10 cellular contexts compared by ENCODE assay signal in genomic region chr1:207546677-207547357, GRCh38. TPM values are rescaled to one million over a fixed set of nuclear protein-coding genes. Genes with fewer than 3 reads are reported as not detected.
A peak's percentile ranks its signal among the peaks of the same experiment; 100 is the strongest.
DNase-seq lines count a peak whose midpoint lies in the region; ATAC-seq, FAIRE-seq and TF ChIP-seq lines count a peak whose summit lies in the region.
"Not testable (repeated sequence)": the region's sequence is repeated elsewhere in the genome, so short reads cannot be mapped to it uniquely, and the experiment has no call there.
"Had no signal": no experiment of that assay in that cellular context is flagged by ENCODE, and none has a peak within 500 bp of the region (broad histone marks: within the 10 kb centered on the region; RNA-seq: fewer than 3 reads in every experiment).

No MANE protein-coding gene starts in this region.

- not testable (repeated sequence) for H3K79me1 ChIP-seq in IMR-90 (ENCODE audit: low read depth in 1 of 2, low read length in 2 of 2)

- H3K27ac ChIP-seq in IMR-90 (ENCODE audit: insufficient read depth, low read length); RWPE2 (ENCODE audit: poor library complexity, severe bottlenecking); K562 (ENCODE audit: extremely low read depth, low read depth, low read length); naive thymus-derived CD4-positive, alpha-beta T cell (ENCODE audit: low read depth, low read length); upper lobe of right lung: not testable (repeated sequence)

- H2BK120ac ChIP-seq in IMR-90 (ENCODE audit: low read depth, low read length): not testable (repeated sequence)

- not testable (repeated sequence) for H4K20me1 ChIP-seq in IMR-90 (ENCODE audit: insufficient read depth, low read length); K562 (replicated peaks; ENCODE audit: control insufficient read depth, insufficient read depth, low read length)

- not testable (repeated sequence) for H3K23ac ChIP-seq in IMR-90 (ENCODE audit: low read depth, low read length)

- not testable (repeated sequence) for H3K27me3 ChIP-seq in IMR-90 (ENCODE audit: control insufficient read depth, insufficient read depth, low read length); RWPE2 (ENCODE audit: insufficient read depth, poor library complexity, severe bottlenecking); K562 (ENCODE audit: control insufficient read depth in 2 of 2, insufficient read depth in 2 of 2, low read length in 2 of 2); naive thymus-derived CD4-positive, alpha-beta T cell (ENCODE audit: control insufficient read depth in 2 of 2, insufficient read depth in 2 of 2, low read length in 2 of 2); upper lobe of right lung

- H3K4me3 ChIP-seq in IMR-90 (ENCODE audit: insufficient read depth, low read depth, low read length); RWPE2 (ENCODE audit: severe bottlenecking); K562; naive thymus-derived CD4-positive, alpha-beta T cell (ENCODE audit: low read length); upper lobe of right lung: not testable (repeated sequence)

- ATAC-seq in GM21576 (IDR thresholded peaks at IDR 0.05; ENCODE audit: unreplicated experiment) (peak; percentile 52), IMR-90 (ENCODE audit: low read depth) (peak; percentile 69; the same call in 1 of the 2 replicates), RWPE2 (ENCODE audit: low read depth) (peak; percentile 54; the same call in 2 of the 3 replicates), activated B cell treated with CpG ODN at 0.5 μM for 24 hours (ENCODE audit: low read depth) (peak; percentile 47), K562 (peak; percentile 90), left lobe of liver (peak; percentile 83), upper lobe of right lung (peak; percentile 72)
- ATAC-seq in naive thymus-derived CD4-positive, alpha-beta T cell: peak; percentile 49

- dilution Hi-C loops in IMR-90 (cut with HindIII; ENCODE audit: low sequenced_read_pairs, unreplicated experiment): not testable (repeated sequence)

- not testable (repeated sequence) for H3K9ac ChIP-seq in IMR-90 (ENCODE audit: low read depth, low read length); K562 (ENCODE audit: insufficient read depth in 1 of 2, low read depth in 2 of 2, low read length in 2 of 2)

- H3K4ac ChIP-seq in IMR-90 (ENCODE audit: low read depth, low read length): not testable (repeated sequence)

- not testable (repeated sequence) for H3K27me3 Mint-ChIP-seq in activated B cell treated with CpG ODN at 0.5 μM for 24 hours; naive thymus-derived CD4-positive, alpha-beta T cell

- not testable (repeated sequence) for TF ChIP-seq CTCF in IMR-90 (conservative IDR thresholded peaks at IDR 0.05; ENCODE audit: low read depth, low read length); RWPE2 (IDR thresholded peaks at IDR 0.05; ENCODE audit: poor library complexity, severe bottlenecking); activated B cell treated with CpG ODN at 0.5 μM for 24 hours (IDR thresholded peaks at IDR 0.05); K562 (IDR thresholded peaks at IDR 0.05 in 2 of 3, conservative IDR thresholded peaks at IDR 0.05 in 1 of 3; ENCODE audit: insufficient read depth in 2 of 3, low read depth in 1 of 3, low read length in 3 of 3); upper lobe of right lung (IDR thresholded peaks at IDR 0.05)

- H3K56ac ChIP-seq in IMR-90 (ENCODE audit: extremely low read depth, insufficient read depth, low read length): not testable (repeated sequence)

- H3K4me1 ChIP-seq in IMR-90 (ENCODE audit: control insufficient read depth, insufficient read depth, low read length); RWPE2 (ENCODE audit: insufficient read depth, poor library complexity, severe bottlenecking); K562 (replicated peaks in 1 of 2; ENCODE audit: control insufficient read depth in 2 of 2, insufficient read depth in 2 of 2, low read length in 2 of 2); naive thymus-derived CD4-positive, alpha-beta T cell (ENCODE audit: control insufficient read depth in 2 of 2, insufficient read depth in 2 of 2, low read length in 2 of 2); upper lobe of right lung: not testable (repeated sequence)

- H3K4me1 Mint-ChIP-seq in activated B cell treated with CpG ODN at 0.5 μM for 24 hours; naive thymus-derived CD4-positive, alpha-beta T cell: not testable (repeated sequence)

- CTCF ChIA-PET in IMR-90 (lab: Yijun Ruan, JAX); activated B cell treated with CpG ODN at 0.5 μM for 24 hours (lab: Charles Lee); K562 (lab: Yijun Ruan, JAX; ENCODE audit: low intra/inter-chr PET ratio); naive thymus-derived CD4-positive, alpha-beta T cell (lab: Charles Lee): not testable (repeated sequence)

- H3K79me2 ChIP-seq in K562 (ENCODE audit: control insufficient read depth, insufficient read depth, low read length): not testable (repeated sequence)

- H3K36me3 ChIP-seq in IMR-90 (ENCODE audit: control insufficient read depth, insufficient read depth, low read length); RWPE2 (ENCODE audit: low read depth); K562 (ENCODE audit: control insufficient read depth, insufficient read depth, low read length); naive thymus-derived CD4-positive, alpha-beta T cell (ENCODE audit: control insufficient read depth in 2 of 3, insufficient read depth in 3 of 3, low read length in 3 of 3); upper lobe of right lung: not testable (repeated sequence)

- TF ChIP-seq RAD21 in IMR-90 (IDR thresholded peaks at IDR 0.05; ENCODE audit: low read length); K562 (CRISPR knock-in tag; conservative IDR thresholded peaks at IDR 0.05 in 1 of 2, IDR thresholded peaks at IDR 0.05 in 1 of 2): not testable (repeated sequence)

- not testable (repeated sequence) for H3K4me3 Mint-ChIP-seq in activated B cell treated with CpG ODN at 0.5 μM for 24 hours; naive thymus-derived CD4-positive, alpha-beta T cell

- not testable (repeated sequence) for H3K36me3 Mint-ChIP-seq in activated B cell treated with CpG ODN at 0.5 μM for 24 hours (ENCODE audit: low read depth); naive thymus-derived CD4-positive, alpha-beta T cell

- not testable (repeated sequence) for TF ChIP-seq EP300 in K562 (IDR thresholded peaks at IDR 0.05; ENCODE audit: low read length)

- intact Hi-C loops in IMR-90 (cut with micrococcal nuclease); activated B cell treated with CpG ODN at 0.5 μM for 24 hours (cut with micrococcal nuclease); K562 (cut with micrococcal nuclease); naive thymus-derived CD4-positive, alpha-beta T cell (cut with micrococcal nuclease); upper lobe of right lung (cut with DNase I): not testable (repeated sequence)

- not testable (repeated sequence) for H2AK9ac ChIP-seq in IMR-90 (replicated peaks; ENCODE audit: low read depth, low read length, poor library complexity)

- H3K27ac Mint-ChIP-seq in activated B cell treated with CpG ODN at 0.5 μM for 24 hours; naive thymus-derived CD4-positive, alpha-beta T cell: not testable (repeated sequence)

- in situ Hi-C loops in IMR-90 (cut with MboI; ENCODE audit: low sequenced_read_pairs); K562 (cut with MboI): not testable (repeated sequence)

- H3K9me3 ChIP-seq in IMR-90 (ENCODE audit: control insufficient read depth, insufficient read depth, low read length); RWPE2 (ENCODE audit: severe bottlenecking); K562 (replicated peaks; ENCODE audit: control insufficient read depth, insufficient read depth, low read depth, low read length); naive thymus-derived CD4-positive, alpha-beta T cell (ENCODE audit: control insufficient read depth in 2 of 3, low read length in 3 of 3); upper lobe of right lung: not testable (repeated sequence)

- TF ChIP-seq POLR2A in IMR-90 (IDR thresholded peaks at IDR 0.05; ENCODE audit: low read depth, low read length); K562 (conservative IDR thresholded peaks at IDR 0.05): not testable (repeated sequence)

- not testable (repeated sequence) for H4K8ac ChIP-seq in IMR-90 (ENCODE audit: low read depth in 2 of 2, low read length in 2 of 2)

- not testable (repeated sequence) for H4K5ac ChIP-seq in IMR-90 (ENCODE audit: low read depth, low read length)

- DNase-seq in IMR-90; RWPE2 (ENCODE audit: low spot score); activated B cell treated with CpG ODN at 0.5 μM for 24 hours; K562 (ENCODE audit: extremely low read depth in 1 of 4, low spot score in 3 of 4); left lobe of liver (ENCODE audit: low spot score); naive thymus-derived CD4-positive, alpha-beta T cell; upper lobe of right lung: not testable (repeated sequence)

- not testable (repeated sequence) for BruUV-seq in IMR-90 (replicated peaks; lab: Mats Ljungman, UMichigan); K562 (replicated peaks; lab: Mats Ljungman, UMichigan)

- not testable (repeated sequence) for H3K18ac ChIP-seq in IMR-90 (ENCODE audit: low read depth, low read length)

- not testable (repeated sequence) for H2AK5ac ChIP-seq in IMR-90 (ENCODE audit: low read depth, low read length)

- not testable (repeated sequence) for H3K9me3 Mint-ChIP-seq in activated B cell treated with CpG ODN at 0.5 μM for 24 hours; naive thymus-derived CD4-positive, alpha-beta T cell

- not testable (repeated sequence) for H4K91ac ChIP-seq in IMR-90 (ENCODE audit: insufficient read depth, low read depth, low read length)

- H2AFZ ChIP-seq in IMR-90 (replicated peaks; ENCODE audit: low read length, poor library complexity); K562 (ENCODE audit: low read depth, low read length): not testable (repeated sequence)

- not testable (repeated sequence) for H3K14ac ChIP-seq in IMR-90 (replicated peaks; ENCODE audit: low read depth, low read length)

- H2BK5ac ChIP-seq in IMR-90 (ENCODE audit: low read depth, low read length, poor library complexity, severe bottlenecking): not testable (repeated sequence)

- not testable (repeated sequence) for H2BK15ac ChIP-seq in IMR-90 (ENCODE audit: low read depth, low read length)

- not testable (repeated sequence) for H2BK20ac ChIP-seq in IMR-90 (ENCODE audit: low read depth, low read length)

- not testable (repeated sequence) for H3K9me1 ChIP-seq in IMR-90 (ENCODE audit: insufficient read depth, low read length); K562 (ENCODE audit: control insufficient read depth, insufficient read depth, low read length)

- not testable (repeated sequence) for H3K4me2 ChIP-seq in IMR-90 (ENCODE audit: low read depth, low read length); K562 (ENCODE audit: insufficient read depth, low read length)

- WGBS in IMR-90 (ENCODE audit: extremely low coverage in 2 of 2, insufficient read length in 1 of 2), 2 experiments: no CpG with 5 or more reads among the region's 5 CpGs
- no CpG with 5 or more reads among the region's 5 CpGs for WGBS in K562 (ENCODE audit: insufficient coverage, low coverage, missing lambda C conversion rate)

- POLR2A ChIA-PET in IMR-90 (lab: Charles Lee; ENCODE audit: unreplicated experiment); activated B cell treated with CpG ODN at 0.5 μM for 24 hours (lab: Charles Lee); K562 (lab: Yijun Ruan, JAX); naive thymus-derived CD4-positive, alpha-beta T cell (lab: Charles Lee): not testable (repeated sequence)

- peak; percentile 32 for FAIRE-seq in K562 (lab: Jason Lieb, UNC)

RNA-seq across cellular contexts. Expression of gene CR1, which starts 50.9 kb away (rescaled TPM):
- total RNA-seq in IMR-90 (2012; rRNA removed) (not detected in 2 replicates), activated B cell treated with CpG ODN at 0.5 μM for 24 hours (11.4 and 13.9 TPM in 2 replicates), K562 (2014; rRNA removed) (0.23 and 0.37 TPM in 2 replicates), K562 (2014; rRNA removed; fragmentation: Illumina TruSeq; extraction: Trizol) (0.15 and 0.22 TPM in 2 replicates), K562 (2015; rRNA removed; fragmentation: Illumina TruSeq; extraction: Trizol) (0.18 and 0.23 TPM in 2 replicates), K562 (2021) (0.20 and 0.47 TPM in 2 replicates), left lobe of liver (1.0 TPM), upper lobe of right lung (11.4 TPM)
- polyA plus RNA-seq in IMR-90 (2012; rRNA removed) (not detected in 2 replicates), K562 (2011; rRNA removed) (0.13 and 0.18 TPM in 2 replicates), K562 (2014; fragmentation: Illumina TruSeq; extraction: Trizol) (0.08 and 0.19 TPM in 2 replicates), K562 (2014; fragmentation: Nextera tagmentation; extraction: Ambion mirVana) (under 1 TPM; 0.07 to 0.15 TPM), K562 (2014; rRNA removed) (0.12 and 0.20 TPM in 2 replicates)
- polyA plus RNA-seq in IMR-90 (2012; cell fraction: cytosol; rRNA removed): not detected in 2 replicates
- not detected in 2 replicates for polyA plus RNA-seq in IMR-90 (2012; cell fraction: nucleus; rRNA removed; ENCODE audit: low replicate concordance)
- total RNA-seq in K562 (2011; cell fraction: chromatin; rRNA removed; ENCODE audit: low replicate concordance): 0.21 and 1.3 TPM in 2 replicates
- 0.13 and 0.17 TPM in 2 replicates for total RNA-seq in K562 (2011; cell fraction: nucleolus; rRNA removed)
- total RNA-seq in K562 (2011; cell fraction: nucleoplasm; rRNA removed): 1.3 and 1.9 TPM in 2 replicates
- 0.04 and 0.12 TPM in 2 replicates for polyA plus RNA-seq in K562 (2011; cell fraction: cytosol; rRNA removed)
- polyA plus RNA-seq in K562 (2011; cell fraction: nucleus; rRNA removed): 0.27 and 0.34 TPM in 2 replicates
- polyA plus RNA-seq in K562 (2012): 0.12 and 0.33 TPM in 2 replicates
- polyA minus RNA-seq in K562 (2011; rRNA and poly(A)+ RNA removed): 0.28 and 0.48 TPM in 2 replicates
- not detected in 2 replicates for polyA minus RNA-seq in K562 (2011; cell fraction: cytosol; rRNA and poly(A)+ RNA removed)
- 0.11 and 0.13 TPM in 2 replicates for polyA minus RNA-seq in K562 (2011; cell fraction: nucleus; rRNA and poly(A)+ RNA removed)
- total RNA-seq in naive thymus-derived CD4-positive, alpha-beta T cell: 10 to 100 TPM in 2 of 5 experiments, 1 to 10 TPM in 2, under 1 TPM in 1; 0.19 to 50.1 (median 2.8) TPM
- polyA plus RNA-seq in naive thymus-derived CD4-positive, alpha-beta T cell: 1 to 10 TPM; 4.3 to 8.9 TPM
- total RNA-seq: H4, HT1080 had no signal
